In genomic region chr12:4421590-4422031, GRCh38 we compare ENCODE assay signal across 8 cellular contexts. TPM values are rescaled to one million over a fixed set of nuclear protein-coding genes. Genes with fewer than 3 reads are reported as not detected.
A peak's percentile ranks its signal among the peaks of the same experiment; 100 is the strongest.
DNase-seq lines count a peak whose midpoint lies in the region; ATAC-seq and TF ChIP-seq lines count a peak whose summit lies in the region.

No MANE protein-coding gene starts in this region.

- H3K9me2 ChIP-seq in PC-9 (ENCODE audit: insufficient read depth), result no peaks in the 10 kb centered on the region

- no peaks in the 10 kb centered on the region for H3K36me3 ChIP-seq in PC-9 (ENCODE audit: low read depth)
- H3K36me3 ChIP-seq in mesendoderm (ENCODE audit: control insufficient read depth, insufficient read depth, low read length), result no peaks in the 10 kb centered on the region

- H4K8ac ChIP-seq in mesendoderm (ENCODE audit: low read depth, low read length), result no peak overlapping the region

- no peak overlapping the region for H3K23ac ChIP-seq in mesendoderm (ENCODE audit: low read length)

- ATAC-seq in HG02798 (IDR thresholded peaks at IDR 0.05; ENCODE audit: poor library complexity, unreplicated experiment) (no peak), HG03457 (IDR thresholded peaks at IDR 0.05; ENCODE audit: unreplicated experiment) (no peak)

- no peak overlapping the region for H2BK5ac ChIP-seq in mesendoderm (ENCODE audit: low read length)

- H2AK5ac ChIP-seq in mesendoderm (ENCODE audit: low read length), result no peak overlapping the region

- WGBS in mesendoderm (ENCODE audit: extremely low coverage, insufficient coverage, low lambda C conversion rate), result 100% methylated on average over 1 of the region's 4 CpGs

- H3K56ac ChIP-seq in mesendoderm (ENCODE audit: low read length), result no peak overlapping the region

- H3K27ac ChIP-seq in PC-9 (no peak overlapping the region), mesendoderm (ENCODE audit: low read depth, low read length) (no peak overlapping the region)

- H3K18ac ChIP-seq in mesendoderm (ENCODE audit: low read length), result no peak overlapping the region

- H3K4me1 ChIP-seq in PC-9 (replicated peaks; ENCODE audit: insufficient read depth) (no peaks in the 10 kb centered on the region), mesendoderm (ENCODE audit: control insufficient read depth, low read depth, low read length) (no peaks in the 10 kb centered on the region)

- H3K4me2 ChIP-seq in PC-9 (no peak overlapping the region), mesendoderm (ENCODE audit: low read length) (no peak overlapping the region)

- H4K20me1 ChIP-seq in PC-9 (ENCODE audit: insufficient read depth), result no peaks in the 10 kb centered on the region

- H3K4me3 ChIP-seq in PC-9, result no peak overlapping the region
- H3K4me3 ChIP-seq in mesendoderm (ENCODE audit: low read length), result no peak overlapping the region

- no peak overlapping the region for H2BK120ac ChIP-seq in mesendoderm (ENCODE audit: low read depth, low read length)

- no peaks in the 10 kb centered on the region for H3K9me3 ChIP-seq in PC-9 (ENCODE audit: insufficient read depth, low read depth)

- H3K9ac ChIP-seq in mesendoderm (ENCODE audit: low read length), result no peak overlapping the region

- no peaks in the 10 kb centered on the region for H3K79me1 ChIP-seq in mesendoderm (ENCODE audit: low read length)

- DNase-seq in NCI-H345 (lab: John Stamatoyannopoulos, UW) (peak; percentile 60), NCI-H345 treated with DMSO at 0.1 percent for 48 hours (lab: John Stamatoyannopoulos, UW; ENCODE audit: unreplicated experiment) (no peak), HPDE6-E6E7 (ENCODE audit: extremely low spot score) (peak; percentile 58), PC-9 (peak in 1 of 2 experiments; percentile 6), dermis blood vessel endothelial cell (peak; percentile 65), mesendoderm (peak; percentile 64)

- BruUV-seq in PC-9 (replicated peaks; lab: Mats Ljungman, UMichigan), result no TSS peak

- CTCF ChIA-PET in PC-9 (lab: Charles Lee), result no interaction called here

- H3K27me3 ChIP-seq in PC-9 (ENCODE audit: insufficient read depth, low read depth) (peaks cover 83% of the 10 kb centered on the region), mesendoderm (ENCODE audit: insufficient read depth, low read length, poor library complexity) (no peaks in the 10 kb centered on the region)

- TF ChIP-seq CTCF in PC-9 (conservative IDR thresholded peaks at IDR 0.05), result peak; percentile 85

- H2AFZ ChIP-seq in PC-9, result no peak overlapping the region

- H3K4ac ChIP-seq in mesendoderm (ENCODE audit: low read depth, low read length), result no peak overlapping the region

- no peak overlapping the region for H2BK15ac ChIP-seq in mesendoderm (replicated peaks; ENCODE audit: low read depth)

- H3K79me2 ChIP-seq in PC-9 (ENCODE audit: low read depth), result no peaks in the 10 kb centered on the region
- no peaks in the 10 kb centered on the region for H3K79me2 ChIP-seq in mesendoderm (ENCODE audit: control insufficient read depth, insufficient read depth, low read length)

- POLR2A ChIA-PET in PC-9 (lab: Charles Lee; ENCODE audit: unreplicated experiment), result no interaction called here

- H4K5ac ChIP-seq in mesendoderm (ENCODE audit: low read length), result no peak overlapping the region

- intact Hi-C loops in PC-9 (cut with micrococcal nuclease; ENCODE audit: unreplicated experiment), result loop anchor here (2.0 to 5.0 kb wide), 2 partner anchors 106 to 113 kb away; no protein-coding TSS in a partner anchor

- H3F3A ChIP-seq in PC-9 (ENCODE audit: insufficient read depth, low read depth), result no peaks in the 10 kb centered on the region

RNA-seq across cellular contexts. Expression of gene FGF6, which starts 24.0 kb away (rescaled TPM):
- total RNA-seq in PC-9 (2021), result not detected in 2 replicates
- total RNA-seq in dermis blood vessel endothelial cell, result not detected in 2 replicates
- not detected for polyA plus RNA-seq in mesendoderm (2013, experiment 1 of 2)
- not detected for polyA plus RNA-seq in mesendoderm (2013, experiment 2 of 2)

RNA-seq across cellular contexts. Expression of gene FGF23, which starts 42.1 kb away (rescaled TPM):
- total RNA-seq in PC-9 (2021), result not detected in 2 replicates
- total RNA-seq in dermis blood vessel endothelial cell, result not detected in 2 replicates
- 0.21 TPM for polyA plus RNA-seq in mesendoderm (2013, experiment 1 of 2)
- polyA plus RNA-seq in mesendoderm (2013, experiment 2 of 2), result 0.22 TPM
